In genomic region chr11:59171508-59172322, GRCh38 we compare ENCODE assay signal across 8 cellular contexts. TPM values are rescaled to one million over a fixed set of nuclear protein-coding genes. Genes with fewer than 3 reads are reported as not detected.
A peak's percentile ranks its signal among the peaks of the same experiment; 100 is the strongest.
DNase-seq lines count a peak whose midpoint lies in the region; ATAC-seq, FAIRE-seq and TF ChIP-seq lines count a peak whose summit lies in the region.

Gene DTX4, plus strand, starts transcription at chr11:59172132. Its CDS starts 464 bp downstream, at chr11:59172596.

- H3K27ac ChIP-seq in kidney (ENCODE audit: low read depth in 2 of 2, low read length in 2 of 2) = peak within 1 kb of the TSS; percentile 76 to 81

- TF ChIP-seq CTCF in kidney (IDR thresholded peaks at IDR 0.05; ENCODE audit: borderline replicate concordance, extremely low read depth, insufficient read depth) = peak; percentile 99

- H3K4me1 ChIP-seq in kidney (ENCODE audit: control insufficient read depth in 1 of 2, insufficient read depth in 1 of 2, low read depth in 1 of 2, low read length in 2 of 2) = peaks cover 8 to 21% of the 10 kb centered on the region in 2 donors

- H3K36me3 ChIP-seq in kidney (ENCODE audit: control insufficient read depth in 1 of 2, insufficient read depth in 2 of 2, low read length in 2 of 2) = no peaks in the 10 kb centered on the region

- FAIRE-seq in kidney (lab: Jason Lieb, UNC) = no peak

- ATAC-seq in GM18868 (IDR thresholded peaks at IDR 0.05; ENCODE audit: unreplicated experiment) = peak; percentile 58
- peak; percentile 61 for ATAC-seq in HG03103 (IDR thresholded peaks at IDR 0.05; ENCODE audit: low read depth, unreplicated experiment)

- H3K9ac ChIP-seq in kidney (ENCODE audit: low read length in 2 of 2) = peak within 1 kb of the TSS; percentile 28 to 57

- intact Hi-C loops in kidney (cut with DNase I) = loop anchor here (5.0 kb wide), 2 partner anchors 36 to 116 kb away; no protein-coding TSS in a partner anchor

- peak within 1 kb of the TSS; percentile 73 to 77 for H3K4me3 ChIP-seq in kidney (ENCODE audit: low read length in 2 of 2)

- peak; percentile 90 for DNase-seq in AG08395 (ENCODE audit: low spot score)
- DNase-seq in NCI-H2227 (lab: John Stamatoyannopoulos, UW; ENCODE audit: unreplicated experiment) = peak; percentile 95
- DNase-seq in activated CD4-positive, CD25-positive, alpha-beta regulatory T cell treated with anti-CD3 and anti-CD28 coated beads, Interleukin-2, amount 50 U/mL, for 16 hours (ENCODE audit: low read depth, low spot score) = peak; percentile 75
- DNase-seq in cerebellar cortex (ENCODE audit: low spot score) = peak; percentile 92
- peak; percentile 96 for DNase-seq in kidney
- peak; percentile 71 to 81 for DNase-seq in stimulated activated CD4-positive, alpha-beta T cell treated with anti-CD3 and anti-CD28 coated beads, Interleukin-15, amount 100 ng/mL, for 1 hour (ENCODE audit: low read depth in 1 of 2, low spot score in 1 of 2)

- no peaks in the 10 kb centered on the region for H3K9me3 ChIP-seq in kidney (ENCODE audit: control insufficient read depth in 1 of 2, low read length in 2 of 2)

RNA-seq across cellular contexts. Expression of gene DTX4, which starts in this region (rescaled TPM):
- total RNA-seq in kidney = 21.8 TPM
- polyA plus RNA-seq in kidney (ENCODE audit: insufficient read depth, low read depth, low replicate concordance) = 7.2 TPM

Comparison
In these comparisons a context has a peak if more than half of its experiments do, and no peak if none do; other contexts are left out.
1. Peak in every context shown above with its lines: DNase-seq, ATAC-seq, H3K4me3 ChIP-seq and H3K27ac ChIP-seq.